In genomic region chr10:95745487-95745886, GRCh38 we compare ENCODE assay signal across 14 cellular contexts.
"Had no signal": no experiment of that assay in that cellular context is flagged by ENCODE, and none has a peak within 500 bp of the region (broad histone marks: within the 10 kb centered on the region; RNA-seq: fewer than 3 reads in every experiment).

No MANE protein-coding gene starts in this region.

- H3K27ac Mint-ChIP-seq: activated CD8-positive, alpha-beta T cell treated with anti-CD3 and anti-CD28 coated beads for 36 hours; activated naive CD4-positive, alpha-beta T cell treated with anti-CD3 and anti-CD28 coated beads, Interleukin-2, amount 50 U/mL, for 24 hours; mesothelial cell of epicardium; stimulated activated effector memory CD8-positive, alpha-beta T cell treated with anti-CD3 and anti-CD28 coated beads, Interleukin-12 subunit alpha, Interleukin-12 subunit beta, amount 100 ng/mL, for 72 hours had no signal

- H3K9me3 Mint-ChIP-seq: activated CD8-positive, alpha-beta T cell treated with anti-CD3 and anti-CD28 coated beads for 36 hours; activated naive CD4-positive, alpha-beta T cell treated with anti-CD3 and anti-CD28 coated beads, Interleukin-2, amount 50 U/mL, for 24 hours; mesothelial cell of epicardium had no signal

- H3K36me3 Mint-ChIP-seq: activated naive CD4-positive, alpha-beta T cell treated with anti-CD3 and anti-CD28 coated beads, Interleukin-2, amount 50 U/mL, for 24 hours; mesothelial cell of epicardium; stimulated activated effector memory CD8-positive, alpha-beta T cell treated with anti-CD3 and anti-CD28 coated beads, Interleukin-12 subunit alpha, Interleukin-12 subunit beta, amount 100 ng/mL, for 72 hours had no signal

- H3K4me3 Mint-ChIP-seq: activated CD8-positive, alpha-beta T cell treated with anti-CD3 and anti-CD28 coated beads for 36 hours; activated naive CD4-positive, alpha-beta T cell treated with anti-CD3 and anti-CD28 coated beads, Interleukin-2, amount 50 U/mL, for 24 hours; mesothelial cell of epicardium; neural crest cell; stimulated activated effector memory CD8-positive, alpha-beta T cell treated with anti-CD3 and anti-CD28 coated beads, Interleukin-12 subunit alpha, Interleukin-12 subunit beta, amount 100 ng/mL, for 72 hours had no signal

- DNase-seq: activated CD4-positive, alpha-beta T cell treated with anti-CD3 and anti-CD28 coated beads for 4 hours; activated CD8-positive, alpha-beta T cell treated with anti-CD3 and anti-CD28 coated beads for 36 hours; activated effector memory CD4-positive, alpha-beta T cell treated with anti-CD3 and anti-CD28 coated beads, Interleukin-2, amount 50 U/mL, for 16 hours; activated T-cell treated with anti-CD3 and anti-CD28 coated beads, Interleukin-2, amount 50 U/mL, for 48 hours; adrenal gland; foreskin melanocyte; heart right ventricle; psoas muscle; right lobe of liver; transverse colon had no signal

- H3K4me1 Mint-ChIP-seq: activated naive CD4-positive, alpha-beta T cell treated with anti-CD3 and anti-CD28 coated beads, Interleukin-2, amount 50 U/mL, for 24 hours had no signal

- ATAC-seq: activated CD8-positive, alpha-beta T cell treated with anti-CD3 and anti-CD28 coated beads for 36 hours; heart right ventricle; psoas muscle; right lobe of liver; stimulated activated effector memory CD8-positive, alpha-beta T cell treated with anti-CD3 and anti-CD28 coated beads, Interleukin-12 subunit alpha, Interleukin-12 subunit beta, amount 100 ng/mL, for 72 hours had no signal
